In genomic region chr9:92345582-92345981, GRCh38 we compare ENCODE assay signal across 7 cellular contexts. TPM values are rescaled to one million over a fixed set of nuclear protein-coding genes. Genes with fewer than 3 reads are reported as not detected.
"Had no signal": no experiment of that assay in that cellular context is flagged by ENCODE, and none has a peak within 500 bp of the region (broad histone marks: within the 10 kb centered on the region; RNA-seq: fewer than 3 reads in every experiment).

No MANE protein-coding gene starts in this region.

- H3K4me3 ChIP-seq: GM23338 had no signal

- DNase-seq: H9, HCEC 1CT, KBM-7 had no signal

- H2AFZ ChIP-seq: GM23338 had no signal

- H3K4me2 ChIP-seq: GM23338 had no signal

- ATAC-seq: GM23338 had no signal

- FAIRE-seq: H1, HTR-8/SVneo had no signal

RNA-seq across cellular contexts. Expression of gene OGN, which starts 58.8 kb away (rescaled TPM):
- total RNA-seq: GM23338, H1, H9, HT-29 had no signal
- polyA plus RNA-seq: H1 had no signal
